14 cellular contexts compared by ENCODE assay signal in the genomic region with DNA sequence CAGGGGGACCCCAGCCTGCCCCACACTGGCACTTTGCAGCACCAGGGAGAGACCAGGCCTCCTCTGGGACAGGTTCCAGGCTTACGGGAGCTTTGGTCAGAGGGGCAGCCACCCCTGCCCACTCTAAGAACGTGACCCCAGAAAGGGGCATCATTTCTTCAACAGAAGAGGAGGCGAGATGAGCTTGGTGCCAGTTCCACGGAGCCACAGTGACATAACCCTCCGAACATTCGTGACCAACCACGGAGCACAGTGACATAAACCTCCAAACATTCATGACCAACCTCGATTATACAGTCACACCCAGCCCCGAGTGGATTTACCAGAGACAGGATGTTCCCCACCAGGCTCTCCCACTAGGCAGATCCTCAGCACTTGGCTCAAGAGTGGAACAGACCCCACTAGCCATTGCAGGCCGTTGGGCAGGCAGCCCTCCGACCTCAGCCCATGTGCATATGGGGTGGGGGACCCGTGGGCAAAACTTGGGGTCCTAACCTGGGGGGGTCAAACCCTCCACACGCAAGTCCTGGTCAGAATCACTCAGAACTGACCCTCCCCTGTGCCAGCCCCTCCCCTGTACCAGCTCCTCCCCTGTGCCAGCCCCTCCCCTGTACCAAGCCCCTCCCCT.
DNase-seq lines count a peak whose midpoint lies in the region; ATAC-seq, FAIRE-seq and TF ChIP-seq lines count a peak whose summit lies in the region.
"Had no signal": no experiment of that assay in that cellular context is flagged by ENCODE, and none has a peak within 500 bp of the region (broad histone marks: within the 10 kb centered on the region; RNA-seq: fewer than 3 reads in every experiment).

No MANE protein-coding gene starts in this region.

- peaks cover 14% of the 10 kb centered on the region; the same call in 1 of the 2 replicates for H4K20me1 ChIP-seq in IMR-90 (ENCODE audit: insufficient read depth, low read length)

- peaks cover 12% of the 10 kb centered on the region for H3K27me3 ChIP-seq in IMR-90 (ENCODE audit: control insufficient read depth, insufficient read depth, low read length)
- no peaks in the 10 kb centered on the region for H3K27me3 ChIP-seq in adipocyte (replicated peaks; ENCODE audit: control insufficient read depth, insufficient read depth, low read length)
- H3K27me3 ChIP-seq: SJCRH30 had no signal

- no peak overlapping the region for H3K23ac ChIP-seq in IMR-90 (ENCODE audit: low read depth, low read length)

- H2BK15ac ChIP-seq in IMR-90 (ENCODE audit: low read depth, low read length), result no peak overlapping the region; the same call in 2 of the 3 replicates

- no peak overlapping the region for H2BK20ac ChIP-seq in IMR-90 (ENCODE audit: low read depth, low read length)

- no peak overlapping the region for H2BK120ac ChIP-seq in IMR-90 (ENCODE audit: low read depth, low read length)

- no peak for ATAC-seq in IMR-90 (ENCODE audit: low read depth)
- ATAC-seq in HG02642 (IDR thresholded peaks at IDR 0.05; ENCODE audit: poor library complexity, unreplicated experiment), result no peak
- ATAC-seq: K562; stimulated activated memory B cell treated with anti-CD40 and anti-IgM and Interleukin-4, amounts not matched to agents 10 μg/mL and 1 μg/mL and 100 μg/mL, for 72 hours had no signal

- POLR2A ChIA-PET in IMR-90 (lab: Charles Lee; ENCODE audit: unreplicated experiment), result no interaction called here

- TF ChIP-seq POLR2A in IMR-90 (IDR thresholded peaks at IDR 0.05; ENCODE audit: low read depth, low read length), result no peak

- dilution Hi-C loops in IMR-90 (cut with HindIII; ENCODE audit: low sequenced_read_pairs, unreplicated experiment), result no loop called here

- H2AK5ac ChIP-seq in IMR-90 (ENCODE audit: low read depth, low read length), result peak overlapping the region; percentile 56

- H3K9me1 ChIP-seq in IMR-90 (ENCODE audit: insufficient read depth, low read length), result peaks cover 9% of the 10 kb centered on the region; the same call in 1 of the 2 replicates

- H3K9ac ChIP-seq in IMR-90 (ENCODE audit: low read depth, low read length) (no peak overlapping the region), adipocyte (ENCODE audit: low read length) (peak overlapping the region; percentile 52), kidney (ENCODE audit: low read length in 2 of 2) (no peak overlapping the region)

- no peak for TF ChIP-seq RAD21 in IMR-90 (IDR thresholded peaks at IDR 0.05; ENCODE audit: low read length)

- no peak for FAIRE-seq in kidney (lab: Jason Lieb, UNC)
- FAIRE-seq: K562 had no signal

- DNase-seq in IMR-90 (peak; percentile 50), adipocyte (ENCODE audit: low read depth) (peak; percentile 55), kidney (peak; percentile 68), stromal cell of bone marrow (ENCODE audit: low read depth) (peak; percentile 54), mucosa of gallbladder (ENCODE audit: low spot score) (no peak), epidermal melanocyte (ENCODE audit: insufficient read length, low spot score) (no peak)
- DNase-seq: cerebellar nuclear complex, glutamatergic neuron, NCI-H524 treated with DMSO at 0.1 percent for 48 hours had no signal

- no peak overlapping the region for H4K91ac ChIP-seq in IMR-90 (ENCODE audit: insufficient read depth, low read depth, low read length)

- peak overlapping the region; percentile 81 for H2AFZ ChIP-seq in IMR-90 (replicated peaks; ENCODE audit: low read length, poor library complexity)

- H4K5ac ChIP-seq in IMR-90 (ENCODE audit: low read depth, low read length), result no peak overlapping the region; the same call in 1 of the 2 replicates

- peaks cover 14% of the 10 kb centered on the region for H3K9me3 ChIP-seq in IMR-90 (ENCODE audit: control insufficient read depth, insufficient read depth, low read length)
- peaks cover 13% of the 10 kb centered on the region for H3K9me3 ChIP-seq in adipocyte (ENCODE audit: control insufficient read depth, low read length)
- peaks cover 0 to 4% of the 10 kb centered on the region in 2 donors for H3K9me3 ChIP-seq in kidney (ENCODE audit: control insufficient read depth in 1 of 2, low read length in 2 of 2)

- H3K56ac ChIP-seq in IMR-90 (ENCODE audit: extremely low read depth, insufficient read depth, low read length), result no peak overlapping the region

- intact Hi-C loops in IMR-90 (cut with micrococcal nuclease), result no loop called here
- intact Hi-C loops in kidney (cut with DNase I), result no loop called here

- no peak overlapping the region; the same call in 1 of the 2 replicates for H3K14ac ChIP-seq in IMR-90 (replicated peaks; ENCODE audit: low read depth, low read length)

- no peaks in the 10 kb centered on the region; a peak in 1 of 4 replicates for H3K79me1 ChIP-seq in IMR-90 (ENCODE audit: low read depth in 1 of 2, low read length in 2 of 2)

- WGBS in IMR-90 (ENCODE audit: extremely low coverage in 2 of 2, insufficient read length in 1 of 2), 2 experiments, result 66% methylated on average over 9 of the region's 13 CpGs; no CpG with 5 or more reads in 1 of the 2 experiments

- H2BK5ac ChIP-seq in IMR-90 (ENCODE audit: low read depth, low read length, poor library complexity, severe bottlenecking), result no peak overlapping the region

- no peak overlapping the region for H3K4me2 ChIP-seq in IMR-90 (ENCODE audit: low read depth, low read length)
- H3K4me2 ChIP-seq: smooth muscle cell had no signal

- H4K8ac ChIP-seq in IMR-90 (ENCODE audit: low read depth in 2 of 2, low read length in 2 of 2), result no peak overlapping the region

- H3K36me3 ChIP-seq in IMR-90 (ENCODE audit: control insufficient read depth, insufficient read depth, low read length) (no peaks in the 10 kb centered on the region), adipocyte (ENCODE audit: control insufficient read depth, insufficient read depth, low read length, severe bottlenecking) (no peaks in the 10 kb centered on the region), kidney (ENCODE audit: control insufficient read depth in 1 of 2, insufficient read depth in 2 of 2, low read length in 2 of 2) (no peaks in the 10 kb centered on the region)
- H3K36me3 ChIP-seq: SJCRH30 had no signal

- H2AK9ac ChIP-seq in IMR-90 (replicated peaks; ENCODE audit: low read depth, low read length, poor library complexity), result peak overlapping the region; percentile 37

- H3K4me3 ChIP-seq in IMR-90 (ENCODE audit: insufficient read depth, low read depth, low read length), result no peak overlapping the region
- no peak overlapping the region for H3K4me3 ChIP-seq in adipocyte (ENCODE audit: low read length)
- no peak overlapping the region for H3K4me3 ChIP-seq in kidney (ENCODE audit: low read length in 2 of 2)
- H3K4me3 ChIP-seq: K562, SJCRH30, smooth muscle cell had no signal

- H3K27ac ChIP-seq in IMR-90 (ENCODE audit: insufficient read depth, low read length) (no peak overlapping the region), kidney (ENCODE audit: low read depth in 2 of 2, low read length in 2 of 2) (no peak overlapping the region)
- H3K27ac ChIP-seq: SJCRH30 had no signal

- H3K4ac ChIP-seq in IMR-90 (ENCODE audit: low read depth, low read length), result no peak overlapping the region

- H3K4me1 ChIP-seq in IMR-90 (ENCODE audit: control insufficient read depth, insufficient read depth, low read length), result peaks cover 23% of the 10 kb centered on the region
- H3K4me1 ChIP-seq in adipocyte (ENCODE audit: control insufficient read depth, insufficient read depth, low read length), result peaks cover 50% of the 10 kb centered on the region
- peaks cover 0 to 4% of the 10 kb centered on the region in 2 donors for H3K4me1 ChIP-seq in kidney (ENCODE audit: control insufficient read depth in 1 of 2, insufficient read depth in 1 of 2, low read depth in 1 of 2, low read length in 2 of 2)

- in situ Hi-C loops in IMR-90 (cut with MboI; ENCODE audit: low sequenced_read_pairs), result no loop called here

- no TSS peak for BruUV-seq in IMR-90 (replicated peaks; lab: Mats Ljungman, UMichigan)

- no peak for TF ChIP-seq CTCF in IMR-90 (conservative IDR thresholded peaks at IDR 0.05; ENCODE audit: low read depth, low read length)
- no peak for TF ChIP-seq CTCF in kidney (IDR thresholded peaks at IDR 0.05; ENCODE audit: borderline replicate concordance, extremely low read depth, insufficient read depth)

- H3K18ac ChIP-seq in IMR-90 (ENCODE audit: low read depth, low read length), result no peak overlapping the region

- CTCF ChIA-PET in IMR-90 (lab: Yijun Ruan, JAX), result no interaction called here

TF ChIP-seq in IMR-90, 13 proteins besides CTCF, POLR2A, EP300 and RAD21 (continues in another document):
- no peak for TF ChIP-seq NFE2L2 (IDR thresholded peaks at IDR 0.05; ENCODE audit: low read depth, low read length)
- TF ChIP-seq, protein P1, sequence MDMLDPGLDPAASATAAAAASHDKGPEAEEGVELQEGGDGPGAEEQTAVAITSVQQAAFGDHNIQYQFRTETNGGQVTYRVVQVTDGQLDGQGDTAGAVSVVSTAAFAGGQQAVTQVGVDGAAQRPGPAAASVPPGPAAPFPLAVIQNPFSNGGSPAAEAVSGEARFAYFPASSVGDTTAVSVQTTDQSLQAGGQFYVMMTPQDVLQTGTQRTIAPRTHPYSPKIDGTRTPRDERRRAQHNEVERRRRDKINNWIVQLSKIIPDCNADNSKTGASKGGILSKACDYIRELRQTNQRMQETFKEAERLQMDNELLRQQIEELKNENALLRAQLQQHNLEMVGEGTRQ (IDR thresholded peaks at IDR 0.05; ENCODE audit: low read depth, low read length), result no peak
- no peak for TF ChIP-seq RFX5 (IDR thresholded peaks at IDR 0.05; ENCODE audit: low read depth, low read length)
- TF ChIP-seq CHD1 (IDR thresholded peaks at IDR 0.05; ENCODE audit: low read depth, low read length), result no peak
- TF ChIP-seq FOS (IDR thresholded peaks at IDR 0.05; ENCODE audit: low read depth, low read length), result no peak
- no peak for TF ChIP-seq CEBPB (IDR thresholded peaks at IDR 0.05; ENCODE audit: low read depth, low read length)
- TF ChIP-seq, protein P2, sequence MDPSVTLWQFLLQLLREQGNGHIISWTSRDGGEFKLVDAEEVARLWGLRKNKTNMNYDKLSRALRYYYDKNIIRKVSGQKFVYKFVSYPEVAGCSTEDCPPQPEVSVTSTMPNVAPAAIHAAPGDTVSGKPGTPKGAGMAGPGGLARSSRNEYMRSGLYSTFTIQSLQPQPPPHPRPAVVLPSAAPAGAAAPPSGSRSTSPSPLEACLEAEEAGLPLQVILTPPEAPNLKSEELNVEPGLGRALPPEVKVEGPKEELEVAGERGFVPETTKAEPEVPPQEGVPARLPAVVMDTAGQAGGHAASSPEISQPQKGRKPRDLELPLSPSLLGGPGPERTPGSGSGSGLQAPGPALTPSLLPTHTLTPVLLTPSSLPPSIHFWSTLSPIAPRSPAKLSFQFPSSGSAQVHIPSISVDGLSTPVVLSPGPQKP (IDR thresholded peaks at IDR 0.05; ENCODE audit: borderline replicate concordance, low read depth, low read length), result no peak
- no peak for TF ChIP-seq MAZ (IDR thresholded peaks at IDR 0.05; ENCODE audit: borderline replicate concordance, low read depth, low read length)
- no peak for TF ChIP-seq SMC3 (IDR thresholded peaks at IDR 0.05; ENCODE audit: low read depth, low read length)
- no peak for TF ChIP-seq RCOR1 (IDR thresholded peaks at IDR 0.05; ENCODE audit: insufficient replicate concordance, low read length)
- TF ChIP-seq MXI1 (IDR thresholded peaks at IDR 0.05; ENCODE audit: borderline replicate concordance, low read depth, low read length), result no peak
- TF ChIP-seq BHLHE40 (IDR thresholded peaks at IDR 0.05; ENCODE audit: low read depth, low read length), result no peak

Comparison
In these comparisons a context has a peak if more than half of its experiments do, and no peak if none do; other contexts are left out.
1. DNase-seq: peak in IMR-90 (single experiment), adipocyte (single experiment), kidney (single experiment) and stromal cell of bone marrow (single experiment); none in mucosa of gallbladder (single experiment) and epidermal melanocyte (single experiment).